Comparison of ENCODE assay signal across 1 cellular context in the genomic region with DNA sequence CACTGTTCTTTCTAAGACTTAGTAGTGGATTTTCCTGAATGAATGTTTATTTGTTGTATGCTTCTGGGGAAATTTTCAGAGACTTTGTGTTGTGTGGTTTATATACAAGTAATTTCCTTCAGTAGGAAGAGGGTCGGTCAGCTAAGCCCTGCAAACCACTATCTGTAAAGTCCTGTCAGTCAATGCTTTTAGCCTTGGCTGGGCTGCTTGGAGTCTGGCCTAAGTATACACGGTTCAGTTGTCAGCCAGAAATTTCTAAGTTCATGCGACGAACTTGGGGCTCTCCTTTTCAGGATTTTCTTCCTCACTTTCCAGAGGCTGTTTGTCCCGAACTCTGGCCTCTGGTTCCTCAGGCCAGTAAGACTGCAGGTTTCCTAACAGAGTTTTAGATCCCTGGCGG.
TF ChIP-seq lines count a peak whose summit lies in the region.

No MANE protein-coding gene starts in this region.

TF ChIP-seq in HepG2, 621 proteins besides CTCF, POLR2A, EP300 and RAD21 (continued from another document):
- TF ChIP-seq, protein P1, sequence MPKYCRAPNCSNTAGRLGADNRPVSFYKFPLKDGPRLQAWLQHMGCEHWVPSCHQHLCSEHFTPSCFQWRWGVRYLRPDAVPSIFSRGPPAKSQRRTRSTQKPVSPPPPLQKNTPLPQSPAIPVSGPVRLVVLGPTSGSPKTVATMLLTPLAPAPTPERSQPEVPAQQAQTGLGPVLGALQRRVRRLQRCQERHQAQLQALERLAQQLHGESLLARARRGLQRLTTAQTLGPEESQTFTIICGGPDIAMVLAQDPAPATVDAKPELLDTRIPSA (CRISPR knock-in tag; IDR thresholded peaks at IDR 0.05; ENCODE audit: borderline replicate concordance): no peak
- no peak for TF ChIP-seq PCBP2 (optimal IDR thresholded peaks at IDR 0.05; ENCODE audit: low read depth, low read length, poor library complexity, severe bottlenecking)
- no peak for TF ChIP-seq ZBTB42 (CRISPR knock-in tag; IDR thresholded peaks at IDR 0.05)
- TF ChIP-seq, protein P2, sequence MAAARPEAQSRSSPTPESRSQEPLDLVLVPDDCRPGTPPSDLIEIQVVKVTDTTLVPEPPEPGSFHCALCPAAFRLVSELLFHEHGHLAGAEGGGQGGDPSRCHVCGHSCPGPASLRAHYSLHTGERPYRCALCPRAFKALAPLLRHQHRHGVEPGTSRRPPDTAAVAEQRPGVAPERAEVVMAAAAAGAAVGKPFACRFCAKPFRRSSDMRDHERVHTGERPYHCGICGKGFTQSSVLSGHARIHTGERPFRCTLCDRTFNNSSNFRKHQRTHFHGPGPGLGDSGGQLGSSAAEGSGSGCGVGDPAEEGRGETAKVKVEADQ (CRISPR knock-in tag; IDR thresholded peaks at IDR 0.05; ENCODE audit: borderline replicate concordance): no peak
- no peak for TF ChIP-seq XBP1 (CRISPR knock-in tag; IDR thresholded peaks at IDR 0.05)
- no peak for TF ChIP-seq JUN (CRISPR knock-in tag; IDR thresholded peaks at IDR 0.05)
